Comparison of ENCODE assay signal across 11 cellular contexts in the genomic region with DNA sequence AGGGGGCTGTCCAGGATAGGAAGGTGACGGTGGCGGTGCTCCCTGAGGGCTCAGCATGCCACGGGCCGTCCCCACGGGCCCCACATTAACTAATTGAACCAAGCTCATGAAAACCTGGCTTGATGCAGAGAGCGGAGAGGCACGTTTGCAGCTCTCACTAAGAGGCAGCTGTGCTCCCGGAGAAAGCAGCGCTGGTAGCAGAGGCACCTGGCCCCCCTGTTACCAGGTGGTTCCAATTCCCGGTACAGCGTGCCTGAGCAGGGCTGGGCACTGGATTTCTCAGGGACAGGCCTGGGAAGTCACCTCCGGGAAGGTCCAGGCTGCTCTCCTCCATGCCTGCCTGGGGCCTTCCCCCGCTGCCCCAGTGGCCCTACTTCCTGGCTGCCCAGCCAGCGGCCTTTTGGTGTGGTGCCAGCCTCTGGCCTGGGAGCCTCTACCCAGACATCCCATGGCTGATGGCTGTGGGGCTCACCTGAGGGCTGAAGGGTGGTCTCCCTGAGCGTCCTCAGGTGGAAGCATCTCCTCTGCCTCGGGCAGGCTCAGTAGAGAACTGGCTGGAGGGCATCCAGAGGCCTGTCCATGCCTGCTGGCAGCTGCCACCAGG. TPM values are rescaled to one million over a fixed set of nuclear protein-coding genes. Genes with fewer than 3 reads are reported as not detected.
DNase-seq lines count a peak whose midpoint lies in the region; ATAC-seq and TF ChIP-seq lines count a peak whose summit lies in the region.
"Had no signal": no experiment of that assay in that cellular context is flagged by ENCODE, and none has a peak within 500 bp of the region (broad histone marks: within the 10 kb centered on the region; RNA-seq: fewer than 3 reads in every experiment).

No MANE protein-coding gene starts in this region.

- TF ChIP-seq CTCF in lower lobe of right lung (IDR thresholded peaks at IDR 0.05) (no peak), transverse colon (IDR thresholded peaks at IDR 0.05) (no peak)

- no peak for TF ChIP-seq POLR2A in transverse colon (IDR thresholded peaks at IDR 0.05)

- no peak for TF ChIP-seq EP300 in transverse colon (IDR thresholded peaks at IDR 0.05; ENCODE audit: low read depth)

- 23 to 56% methylated on average over 4 to 15 of the region's 16 CpGs for WGBS in transverse colon (ENCODE audit: low coverage in 1 of 2), 2 donors

- POLR2A ChIA-PET in HEK293T (lab: Yijun Ruan, JAX) = no interaction called here

- H3K4me1 Mint-ChIP-seq in activated naive CD8-positive, alpha-beta T cell (ENCODE audit: low read depth) = peaks cover 45% of the 10 kb centered on the region

- no peaks in the 10 kb centered on the region for H3K36me3 Mint-ChIP-seq in activated naive CD8-positive, alpha-beta T cell

- no peaks in the 10 kb centered on the region for H3K27me3 Mint-ChIP-seq in activated naive CD8-positive, alpha-beta T cell

- peaks cover 4% of the 10 kb centered on the region for H3K27me3 ChIP-seq in lower lobe of right lung (ENCODE audit: low read depth)
- H3K27me3 ChIP-seq in transverse colon = peaks cover 16% of the 10 kb centered on the region

- peak overlapping the region; percentile 61 for H3K4me3 ChIP-seq in lower lobe of right lung
- peak overlapping the region in 3 of 4 donors; percentile 31 to 53 (median 45) for H3K4me3 ChIP-seq in transverse colon
- H3K4me3 ChIP-seq: GM12878 had no signal

- peak; percentile 16 for DNase-seq in activated CD8-positive, alpha-beta memory T cell treated with anti-CD3 and anti-CD28 coated beads, Interleukin-2, amount 50 U/mL, for 4 hours
- DNase-seq in activated CD8-positive, alpha-beta memory T cell treated with anti-CD3 and anti-CD28 coated beads, Interleukin-2, amount 50 U/mL, for 48 hours = no peak
- DNase-seq in lower lobe of right lung (peak; percentile 74), transverse colon (peak; percentile 58), HEK293T (ENCODE audit: extremely low spot score) (no peak)
- DNase-seq: NCI-H774 had no signal

- H3K4me3 Mint-ChIP-seq in activated naive CD8-positive, alpha-beta T cell = peak overlapping the region; percentile 89

- no peaks in the 10 kb centered on the region for H3K9me3 Mint-ChIP-seq in activated naive CD8-positive, alpha-beta T cell (ENCODE audit: low read depth)

- in situ Hi-C loops in transverse colon (cut with MboI; ENCODE audit: low pct_ligation_motif_present in 1 of 4, low pct_unique_long_range_greater_than_20kb in 1 of 4, low sequenced_read_pairs in 3 of 4) = loop anchor here in 1 of 4 donors (25.0 kb wide), 1 partner anchor 441 kb away; the partner anchor contains the start of gene CDKN1C

- CTCF ChIA-PET in HEK293T (lab: Yijun Ruan, JAX) = interaction anchor here (0.6 kb wide), 1 partner anchor 260 kb away, joined by 3 read pairs; no protein-coding TSS in a partner anchor

- H3K36me3 ChIP-seq in lower lobe of right lung (no peaks in the 10 kb centered on the region), transverse colon (no peaks in the 10 kb centered on the region)

- intact Hi-C loops in lower lobe of right lung (cut with DNase I) (loop anchor here (10.0 kb wide), 1 partner anchor 449 kb away; no protein-coding TSS in a partner anchor), transverse colon (cut with DNase I; ENCODE audit: low total_unique reads) (no loop called here)

- H3K27ac Mint-ChIP-seq in activated naive CD8-positive, alpha-beta T cell = no peak overlapping the region
- H3K27ac Mint-ChIP-seq: progenitor cell of endocrine pancreas had no signal

- H3K27ac ChIP-seq in lower lobe of right lung = peak overlapping the region; percentile 62
- peak overlapping the region; percentile 5 to 84 (median 64) for H3K27ac ChIP-seq in transverse colon

- H3K4me1 ChIP-seq in lower lobe of right lung (peaks cover 35% of the 10 kb centered on the region), transverse colon (peaks cover 3 to 48% (median 41%) of the 10 kb centered on the region in 4 donors)

- H3K9me3 ChIP-seq in lower lobe of right lung (no peaks in the 10 kb centered on the region), transverse colon (no peaks in the 10 kb centered on the region)

- ATAC-seq in lower lobe of right lung = peak; percentile 43 to 45
- ATAC-seq in GM21737 (IDR thresholded peaks at IDR 0.05; ENCODE audit: unreplicated experiment) = no peak
- ATAC-seq in HG02798 (IDR thresholded peaks at IDR 0.05; ENCODE audit: poor library complexity, unreplicated experiment) = no peak
- ATAC-seq: GM12878 had no signal

TF ChIP-seq in HEK293T, 16 proteins besides CTCF, POLR2A, EP300 and RAD21:
- TF ChIP-seq TARDBP (IDR thresholded peaks at IDR 0.05) (no peak), NFRKB (IDR thresholded peaks at IDR 0.05) (no peak)

RNA-seq across cellular contexts. Expression of gene KCNQ1, which starts 1.2 kb away (rescaled TPM):
- 51.0 TPM for total RNA-seq in lower lobe of right lung
- 10 to 100 TPM in 3 of 4 donors, 1 to 10 TPM in 1; 5.6 to 46.8 (median 24.6) TPM for total RNA-seq in transverse colon

RNA-seq across cellular contexts. Expression of gene TRPM5, which starts 1.7 kb away (rescaled TPM):
- not detected for total RNA-seq in lower lobe of right lung
- total RNA-seq in transverse colon = 1 to 10 TPM; 1.4 to 7.5 (median 4.3) TPM
- total RNA-seq: GM12878 had no signal

RNA-seq across cellular contexts. Expression of gene TSSC4, which starts 45.5 kb away (rescaled TPM):
- total RNA-seq in lower lobe of right lung (38.8 TPM), transverse colon (10 to 100 TPM; 13.3 to 38.9 (median 36.0) TPM)

Comparison
In these comparisons a context has a peak if more than half of its experiments do, and no peak if none do; other contexts are left out.
1. DNase-seq: peak in activated CD8-positive, alpha-beta memory T cell treated with anti-CD3 and anti-CD28 coated beads, Interleukin-2, amount 50 U/mL, for 4 hours (single experiment), lower lobe of right lung (single experiment) and transverse colon (single experiment); none in activated CD8-positive, alpha-beta memory T cell treated with anti-CD3 and anti-CD28 coated beads, Interleukin-2, amount 50 U/mL, for 48 hours (single experiment) and HEK293T (single experiment).
2. ATAC-seq: peak in lower lobe of right lung (2 of 2); none in GM21737 (single experiment) and HG02798 (single experiment).